Comparison of ENCODE assay signal across 8 cellular contexts in the genomic region with DNA sequence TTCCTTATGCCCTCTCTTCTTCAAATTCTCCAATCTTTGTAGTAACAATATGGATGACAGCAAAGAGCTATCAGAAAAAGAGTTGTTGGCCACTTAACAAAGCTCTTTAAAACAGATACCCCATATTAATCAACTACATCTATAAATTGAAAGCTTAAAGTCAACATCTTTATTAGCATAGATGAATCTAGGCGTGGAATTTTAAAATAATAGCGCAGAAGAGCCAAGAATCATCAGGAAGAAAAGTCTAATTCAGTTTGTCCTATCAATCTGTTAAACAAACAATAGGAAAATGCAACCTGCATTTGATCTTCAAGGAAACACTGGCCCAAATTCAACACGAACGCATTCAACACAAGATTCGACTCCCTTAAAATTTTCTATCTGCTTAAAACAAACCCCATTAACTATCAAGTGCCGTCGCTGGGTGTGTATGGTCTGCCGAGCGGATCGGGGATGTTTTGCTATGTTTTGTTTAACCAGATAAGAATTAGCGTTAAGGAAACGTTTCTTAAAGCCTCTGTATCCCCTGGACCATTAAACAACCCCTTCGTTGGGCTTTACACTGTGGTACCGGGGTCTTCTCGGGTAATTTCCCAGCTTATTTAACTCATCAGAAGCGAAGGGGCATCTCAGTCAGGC. TPM values are rescaled to one million over a fixed set of nuclear protein-coding genes. Genes with fewer than 3 reads are reported as not detected.
A peak's percentile ranks its signal among the peaks of the same experiment; 100 is the strongest.
DNase-seq lines count a peak whose midpoint lies in the region; ATAC-seq, FAIRE-seq and TF ChIP-seq lines count a peak whose summit lies in the region.

No MANE protein-coding gene starts in this region.

- H3K36me3 Mint-ChIP-seq in activated naive CD4-positive, alpha-beta T cell treated with anti-CD3 and anti-CD28 coated beads, Interleukin-2, amount 50 U/mL, for 72 hours = peaks cover 12 to 25% of the 10 kb centered on the region in 2 donors

- peaks cover 13 to 36% of the 10 kb centered on the region in 2 donors for H3K4me1 ChIP-seq in thoracic aorta (ENCODE audit: control insufficient read depth in 1 of 2, low read depth in 2 of 2)

- peak overlapping the region; percentile 97 to 99 for H3K27ac Mint-ChIP-seq in activated naive CD4-positive, alpha-beta T cell treated with anti-CD3 and anti-CD28 coated beads, Interleukin-2, amount 50 U/mL, for 72 hours

- DNase-seq in DMS79 treated with DMSO at 0.1 percent for 48 hours (lab: John Stamatoyannopoulos, UW) (peak; percentile 72), DMS79 (lab: John Stamatoyannopoulos, UW) (no peak), kidney epithelial cell (ENCODE audit: low read depth) (no peak), thoracic aorta (ENCODE audit: low spot score) (no peak), HTR-8/SVneo (ENCODE audit: insufficient read length, low spot score) (no peak), NCI-H2227 treated with DMSO at 0.1 percent for 48 hours (lab: John Stamatoyannopoulos, UW) (no peak)
- no peak for DNase-seq in activated naive CD4-positive, alpha-beta T cell treated with anti-CD3 and anti-CD28 coated beads, Interleukin-2, amount 50 U/mL, for 72 hours (ENCODE audit: low spot score in 2 of 2)

- no peak for TF ChIP-seq CTCF in kidney epithelial cell (IDR thresholded peaks at IDR 0.05; ENCODE audit: insufficient read depth, low read length, poor library complexity, severe bottlenecking)
- no peak for TF ChIP-seq CTCF in thoracic aorta (IDR thresholded peaks at IDR 0.05)

- peak overlapping the region; percentile 59 for H3K4me3 ChIP-seq in kidney epithelial cell (ENCODE audit: low read depth, low read length)
- peak overlapping the region; percentile 93 for H3K4me3 ChIP-seq in thoracic aorta

- H3K27me3 ChIP-seq in kidney epithelial cell (ENCODE audit: control insufficient read depth, insufficient read depth, low read length) (no peaks in the 10 kb centered on the region), thoracic aorta (replicated peaks; ENCODE audit: insufficient read depth) (no peaks in the 10 kb centered on the region)

- H3K9me3 ChIP-seq in thoracic aorta = no peaks in the 10 kb centered on the region

- H3K27ac ChIP-seq in thoracic aorta = peak overlapping the region; percentile 86 to 96

- FAIRE-seq in HTR-8/SVneo (lab: Jason Lieb, UNC) = no peak

- H3K9me3 Mint-ChIP-seq in activated naive CD4-positive, alpha-beta T cell treated with anti-CD3 and anti-CD28 coated beads, Interleukin-2, amount 50 U/mL, for 72 hours = no peaks in the 10 kb centered on the region

- ATAC-seq in HG03159 (IDR thresholded peaks at IDR 0.05; ENCODE audit: unreplicated experiment) (peak; percentile 0), thoracic aorta (ENCODE audit: insufficient number of reproducible peaks, low FRiP score, low read depth) (no peak)
- ATAC-seq in activated naive CD4-positive, alpha-beta T cell treated with anti-CD3 and anti-CD28 coated beads, Interleukin-2, amount 50 U/mL, for 72 hours = no peak

- H3K36me3 ChIP-seq in kidney epithelial cell (ENCODE audit: control insufficient read depth, insufficient read depth, low read length) (no peaks in the 10 kb centered on the region), thoracic aorta (no peaks in the 10 kb centered on the region)

RNA-seq across cellular contexts. Expression of gene LYST, which starts 1.0 kb away (rescaled TPM):
- 10 to 100 TPM; 33.5 to 73.0 TPM for total RNA-seq in activated naive CD4-positive, alpha-beta T cell treated with anti-CD3 and anti-CD28 coated beads, Interleukin-2, amount 50 U/mL, for 72 hours
- 10.9 and 12.7 TPM in 2 replicates for total RNA-seq in kidney epithelial cell
- total RNA-seq in thoracic aorta = 10 to 100 TPM; 32.5 to 32.8 TPM
